Comparison of ENCODE assay signal across 28 cellular contexts in genomic region chr18:135045-135444, GRCh38.
"Had no signal": no experiment of that assay in that cellular context is flagged by ENCODE, and none has a peak within 500 bp of the region (broad histone marks: within the 10 kb centered on the region; RNA-seq: fewer than 3 reads in every experiment).

No MANE protein-coding gene starts in this region.

- H3K4me1 ChIP-seq: colonic mucosa, esophagus muscularis mucosa, esophagus squamous epithelium, foreskin keratinocyte, gastrocnemius medialis, gastroesophageal sphincter, heart left ventricle, heart right ventricle had no signal

- H3K36me3 ChIP-seq: colonic mucosa, esophagus muscularis mucosa, esophagus squamous epithelium, gastrocnemius medialis, gastroesophageal sphincter, heart left ventricle, heart right ventricle had no signal

- H3K4me3 ChIP-seq: colonic mucosa, coronary artery, dorsolateral prefrontal cortex, esophagus muscularis mucosa, esophagus squamous epithelium, gastrocnemius medialis, gastroesophageal sphincter, heart left ventricle, heart right ventricle, hepatocyte had no signal

- ATAC-seq: effector memory CD8-positive, alpha-beta T cell; esophagus mucosa; foreskin keratinocyte; gastrocnemius medialis; gastroesophageal sphincter; heart left ventricle; heart right ventricle had no signal

- H3K27me3 ChIP-seq: colonic mucosa, dorsolateral prefrontal cortex, esophagus muscularis mucosa, esophagus squamous epithelium, foreskin keratinocyte, gastrocnemius medialis, gastroesophageal sphincter, heart left ventricle, heart right ventricle, hepatocyte had no signal

- DNase-seq: colonic mucosa; cortex of kidney; dermis blood vessel endothelial cell; dorsolateral prefrontal cortex; effector CD4-positive, alpha-beta T cell; effector CD8-positive, alpha-beta T cell; effector memory CD4-positive, alpha-beta T cell; effector memory CD8-positive, alpha-beta T cell; endodermal cell; erythroblast; esophagus squamous epithelium; foreskin fibroblast; foreskin keratinocyte; foreskin melanocyte; gastrocnemius medialis; glutamatergic neuron; head of caudate nucleus; heart left ventricle; heart right ventricle had no signal

- H3K9me3 ChIP-seq: colonic mucosa, gastrocnemius medialis had no signal

- H3K27ac ChIP-seq: colonic mucosa, coronary artery, dorsolateral prefrontal cortex, epithelial cell of prostate, esophagus muscularis mucosa, esophagus squamous epithelium, foreskin keratinocyte, gastrocnemius medialis, gastroesophageal sphincter, heart left ventricle, heart right ventricle, hepatocyte had no signal

- H3K79me2 ChIP-seq: hepatocyte had no signal

- FAIRE-seq: endometrium, endothelial cell of umbilical vein, frontal cortex had no signal

- H2AFZ ChIP-seq: hepatocyte had no signal

- H3K4me2 ChIP-seq: hepatocyte had no signal
